9 cellular contexts compared by ENCODE assay signal in the genomic region with DNA sequence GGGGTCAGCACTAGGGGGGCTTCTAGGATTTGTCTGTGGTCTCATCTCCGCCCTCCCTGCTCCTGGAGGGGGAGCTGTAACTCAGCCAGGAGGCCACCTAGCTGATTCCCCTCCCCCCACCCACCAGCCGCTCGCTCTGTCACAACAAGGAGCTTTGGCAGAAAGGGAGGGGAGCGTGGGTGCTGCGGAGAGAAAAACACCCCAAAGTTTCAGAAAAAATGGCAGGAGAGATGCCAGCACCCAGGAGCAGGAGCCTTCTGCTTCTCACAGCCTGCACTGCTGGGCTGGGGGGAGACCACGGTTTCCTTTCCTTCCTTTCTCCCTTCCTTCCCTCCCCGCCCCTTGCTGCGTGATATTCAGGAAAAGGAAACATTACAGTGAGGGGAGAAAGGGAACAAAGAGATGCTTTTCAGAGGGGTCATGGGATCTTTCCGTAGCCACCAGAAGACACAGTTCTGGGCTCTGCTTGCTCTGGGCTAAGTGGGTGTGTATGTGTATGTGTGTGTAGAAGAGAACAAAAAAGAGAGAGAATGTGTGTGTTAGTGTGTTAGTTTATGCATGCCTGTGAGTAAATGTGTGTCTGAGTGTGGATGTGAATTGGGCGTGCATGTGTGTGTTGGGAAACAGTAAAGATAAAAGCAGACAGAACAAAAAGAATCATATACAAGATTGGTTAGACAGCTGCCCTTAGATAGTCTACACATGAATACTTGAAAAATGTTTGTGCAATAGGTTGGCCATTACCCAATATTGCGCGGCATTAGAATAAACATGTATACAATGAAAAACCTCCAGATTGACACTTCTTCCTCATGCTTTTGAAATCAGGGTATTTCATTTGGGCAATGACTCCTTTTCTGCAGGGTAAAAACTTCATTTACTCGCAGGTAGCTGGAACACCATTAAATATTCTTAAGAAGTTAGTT. TPM values are rescaled to one million over a fixed set of nuclear protein-coding genes. Genes with fewer than 3 reads are reported as not detected.
A peak's percentile ranks its signal among the peaks of the same experiment; 100 is the strongest.
DNase-seq lines count a peak whose midpoint lies in the region; ATAC-seq and TF ChIP-seq lines count a peak whose summit lies in the region.
"Had no signal": no experiment of that assay in that cellular context is flagged by ENCODE, and none has a peak within 500 bp of the region (broad histone marks: within the 10 kb centered on the region; RNA-seq: fewer than 3 reads in every experiment).

No MANE protein-coding gene starts in this region.

- peaks cover 8% of the 10 kb centered on the region for H3K4me1 Mint-ChIP-seq in activated CD4-positive, alpha-beta T cell treated with anti-CD3 and anti-CD28 coated beads, Interleukin-2, amount 10 ng/mL, durations not matched to agents 7 days and 5 days

- DNase-seq in DMS153 treated with DMSO at 0.1 percent for 48 hours (lab: John Stamatoyannopoulos, UW; ENCODE audit: unreplicated experiment) (peak; percentile 6), DMS153 (lab: John Stamatoyannopoulos, UW) (no peak), astrocyte of the spinal cord (ENCODE audit: low read depth, low spot score) (no peak), 8988T (no peak), MG63 (no peak)
- peak; percentile 8 for DNase-seq in stimulated activated naive CD8-positive, alpha-beta T cell treated with anti-CD3 and anti-CD28 coated beads, Interleukin-15, Interleukin-2, amounts not matched to agents 100 U/mL and 50 U/mL, for 24 hours
- no peak for DNase-seq in activated CD4-positive, alpha-beta T cell treated with anti-CD3 and anti-CD28 coated beads, Interleukin-2, amount 10 ng/mL, durations not matched to agents 7 days and 5 days

- in situ Hi-C loops in astrocyte of the spinal cord (cut with HindIII; ENCODE audit: low sequenced_read_pairs), result no loop called here

- H3K27ac Mint-ChIP-seq in activated CD4-positive, alpha-beta T cell treated with anti-CD3 and anti-CD28 coated beads, Interleukin-2, amount 10 ng/mL, durations not matched to agents 7 days and 5 days, result no peak overlapping the region

- H3K27me3 ChIP-seq in iPS-18a (ENCODE audit: control insufficient read depth, insufficient read depth, low read length) (no peaks in the 10 kb centered on the region), MG63 (no peaks in the 10 kb centered on the region; the same call in 1 of the 2 replicates)

- TF ChIP-seq CTCF in astrocyte of the spinal cord (IDR thresholded peaks at IDR 0.05; ENCODE audit: low read depth, low read length), result peak; percentile 15

- H3K4me3 ChIP-seq in astrocyte of the spinal cord (ENCODE audit: low read depth, low read length), result peak overlapping the region; percentile 28
- H3K4me3 ChIP-seq in iPS-18a (ENCODE audit: low read length), result peak overlapping the region; percentile 57
- no peak overlapping the region for H3K4me3 ChIP-seq in MG63

- H3K36me3 Mint-ChIP-seq in activated CD4-positive, alpha-beta T cell treated with anti-CD3 and anti-CD28 coated beads, Interleukin-2, amount 10 ng/mL, durations not matched to agents 7 days and 5 days (ENCODE audit: low read depth), result no peaks in the 10 kb centered on the region

- H3K36me3 ChIP-seq in iPS-18a (ENCODE audit: control insufficient read depth, low read depth, low read length) (no peaks in the 10 kb centered on the region), MG63 (no peaks in the 10 kb centered on the region)

- peak overlapping the region; percentile 12 for H3K27ac ChIP-seq in iPS-18a (ENCODE audit: low read length)
- H3K27ac ChIP-seq: 22Rv1 had no signal

- no peaks in the 10 kb centered on the region for H3K9me3 ChIP-seq in iPS-18a (ENCODE audit: control insufficient read depth, low read depth, low read length)
- no peaks in the 10 kb centered on the region for H3K9me3 ChIP-seq in MG63

- H3K9me3 Mint-ChIP-seq in activated CD4-positive, alpha-beta T cell treated with anti-CD3 and anti-CD28 coated beads, Interleukin-2, amount 10 ng/mL, durations not matched to agents 7 days and 5 days, result no peaks in the 10 kb centered on the region

- peaks cover 49% of the 10 kb centered on the region for H3K27me3 Mint-ChIP-seq in activated CD4-positive, alpha-beta T cell treated with anti-CD3 and anti-CD28 coated beads, Interleukin-2, amount 10 ng/mL, durations not matched to agents 7 days and 5 days

- POLR2A ChIA-PET in activated CD4-positive, alpha-beta T cell treated with anti-CD3 and anti-CD28 coated beads, Interleukin-2, amount 10 ng/mL, durations not matched to agents 7 days and 5 days (lab: Charles Lee), result no interaction called here

- H3K9ac ChIP-seq in iPS-18a (ENCODE audit: low read length), result peak overlapping the region; percentile 60

- ATAC-seq in stimulated activated naive CD8-positive, alpha-beta T cell treated with anti-CD3 and anti-CD28 coated beads, Interleukin-15, Interleukin-2, amounts not matched to agents 100 U/mL and 50 U/mL, for 24 hours, result peak; percentile 22

- H3K4me1 ChIP-seq in iPS-18a (ENCODE audit: control insufficient read depth, low read depth, low read length), result peaks cover 22% of the 10 kb centered on the region

- no peak overlapping the region for H3K4me3 Mint-ChIP-seq in activated CD4-positive, alpha-beta T cell treated with anti-CD3 and anti-CD28 coated beads, Interleukin-2, amount 10 ng/mL, durations not matched to agents 7 days and 5 days

- CTCF ChIA-PET in activated CD4-positive, alpha-beta T cell treated with anti-CD3 and anti-CD28 coated beads, Interleukin-2, amount 10 ng/mL, durations not matched to agents 7 days and 5 days (lab: Charles Lee), result interaction anchor here (1.3 to 1.6 kb wide), 2 partner anchors 35 to 259 kb away, joined by 3 read pairs; a partner anchor contains a TSS

RNA-seq across cellular contexts. Expression of a gene that starts 36.4 kb away (rescaled TPM):
- total RNA-seq in activated CD4-positive, alpha-beta T cell treated with anti-CD3 and anti-CD28 coated beads, Interleukin-2, amount 10 ng/mL, durations not matched to agents 7 days and 5 days, result 100 to 1,000 TPM; 168 to 171 TPM
- 610 and 1,111 TPM in 2 replicates for total RNA-seq in MG63 (2014; rRNA removed; shearing (Covaris generic); ENCODE audit: low replicate concordance)

Comparison
In these comparisons a context has a peak if more than half of its experiments do, and no peak if none do; other contexts are left out.
1. DNase-seq: peak in DMS153 treated with DMSO at 0.1 percent for 48 hours (single experiment) and stimulated activated naive CD8-positive, alpha-beta T cell treated with anti-CD3 and anti-CD28 coated beads, Interleukin-15, Interleukin-2, amounts not matched to agents 100 U/mL and 50 U/mL, for 24 hours (single experiment); none in DMS153 (single experiment), astrocyte of the spinal cord (single experiment), 8988T (single experiment), activated CD4-positive, alpha-beta T cell treated with anti-CD3 and anti-CD28 coated beads, Interleukin-2, amount 10 ng/mL, durations not matched to agents 7 days and 5 days (single experiment) and MG63 (single experiment).